31 cellular contexts compared by ENCODE assay signal in the genomic region with DNA sequence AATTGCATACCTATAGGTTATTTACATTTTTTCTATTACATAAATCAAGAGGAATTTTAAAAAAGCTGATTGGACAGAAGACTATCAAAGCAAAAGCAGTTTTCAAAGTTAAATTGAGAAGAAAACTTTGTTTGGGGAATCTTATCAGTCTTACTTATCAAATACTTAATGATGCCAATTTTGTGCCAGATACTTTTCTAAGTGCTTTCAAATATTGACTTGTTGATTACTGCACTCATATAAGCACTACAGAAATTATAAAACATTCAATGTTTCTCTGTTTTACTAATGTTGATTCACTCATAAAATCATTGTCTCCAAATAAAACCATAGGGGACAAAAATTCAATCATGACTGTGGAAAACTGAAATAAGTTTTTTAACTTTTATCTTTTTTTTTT.
"Had no signal": no experiment of that assay in that cellular context is flagged by ENCODE, and none has a peak within 500 bp of the region (broad histone marks: within the 10 kb centered on the region; RNA-seq: fewer than 3 reads in every experiment).

No MANE protein-coding gene starts in this region.

- H3K27me3 Mint-ChIP-seq: activated CD4-positive, alpha-beta T cell treated with anti-CD3 and anti-CD28 coated beads, Interleukin-2, amount 10 ng/mL, durations not matched to agents 24 days and 14 days; activated CD8-positive, alpha-beta T cell treated with anti-CD3 and anti-CD28 coated beads for 36 hours had no signal

- H3K36me3 ChIP-seq: brain microvascular endothelial cell had no signal

- H3K9me3 Mint-ChIP-seq: activated CD4-positive, alpha-beta T cell treated with anti-CD3 and anti-CD28 coated beads, Interleukin-2, amount 10 ng/mL, durations not matched to agents 24 days and 14 days; activated CD8-positive, alpha-beta T cell treated with anti-CD3 and anti-CD28 coated beads for 36 hours; activated naive CD8-positive, alpha-beta T cell treated with anti-CD3 and anti-CD28 coated beads for 36 hours; activated T-cell treated with anti-CD3 and anti-CD28 coated beads, Interleukin-2, amount 50 U/mL, for 72 hours; activated T-helper 17 cell treated with anti-CD3 and anti-CD28 coated beads, Interleukin-2, amount 50 U/mL, for 72 hours had no signal

- H2AFZ ChIP-seq: PC-9 had no signal

- H3K4me3 ChIP-seq: PC-9 had no signal

- H3K9ac ChIP-seq: KMS-11 had no signal

- ATAC-seq: activated CD8-positive, alpha-beta T cell treated with anti-CD3 and anti-CD28 coated beads for 36 hours; activated T-cell treated with anti-CD3 and anti-CD28 coated beads, Interleukin-2, amount 50 U/mL, for 72 hours; activated T-helper 17 cell treated with anti-CD3 and anti-CD28 coated beads, Interleukin-2, amount 50 U/mL, for 72 hours; Right ventricle myocardium inferior had no signal

- H3K4me1 Mint-ChIP-seq: activated CD4-positive, alpha-beta T cell treated with anti-CD3 and anti-CD28 coated beads, Interleukin-2, amount 10 ng/mL, durations not matched to agents 24 days and 14 days; activated naive CD8-positive, alpha-beta T cell treated with anti-CD3 and anti-CD28 coated beads for 36 hours; activated T-helper 17 cell treated with anti-CD3 and anti-CD28 coated beads, Interleukin-2, amount 50 U/mL, for 72 hours had no signal

- H3K4me2 ChIP-seq: KMS-11, PC-9 had no signal

- H3K36me3 Mint-ChIP-seq: activated naive CD8-positive, alpha-beta T cell treated with anti-CD3 and anti-CD28 coated beads for 36 hours had no signal

- H3K27ac ChIP-seq: brain microvascular endothelial cell, KMS-11, PC-9, RWPE1 had no signal

- H3K27ac Mint-ChIP-seq: activated CD4-positive, alpha-beta T cell treated with anti-CD3 and anti-CD28 coated beads, Interleukin-2, amount 10 ng/mL, durations not matched to agents 24 days and 14 days; activated CD8-positive, alpha-beta T cell treated with anti-CD3 and anti-CD28 coated beads for 36 hours; activated naive CD8-positive, alpha-beta T cell treated with anti-CD3 and anti-CD28 coated beads for 36 hours; activated T-cell treated with anti-CD3 and anti-CD28 coated beads, Interleukin-2, amount 50 U/mL, for 72 hours; activated T-helper 17 cell treated with anti-CD3 and anti-CD28 coated beads, Interleukin-2, amount 50 U/mL, for 72 hours had no signal

- H3K4me3 Mint-ChIP-seq: activated CD4-positive, alpha-beta T cell treated with anti-CD3 and anti-CD28 coated beads, Interleukin-2, amount 10 ng/mL, durations not matched to agents 24 days and 14 days; activated CD8-positive, alpha-beta T cell treated with anti-CD3 and anti-CD28 coated beads for 36 hours; activated naive CD8-positive, alpha-beta T cell treated with anti-CD3 and anti-CD28 coated beads for 36 hours; activated T-cell treated with anti-CD3 and anti-CD28 coated beads, Interleukin-2, amount 50 U/mL, for 72 hours; activated T-helper 17 cell treated with anti-CD3 and anti-CD28 coated beads, Interleukin-2, amount 50 U/mL, for 72 hours had no signal

- FAIRE-seq: RCC 7860 had no signal

- DNase-seq: activated CD4-positive, alpha-beta T cell treated with anti-CD3 and anti-CD28 coated beads, Interleukin-2, amount 10 ng/mL, durations not matched to agents 24 days and 14 days; activated CD4-positive, alpha-beta T cell treated with anti-CD3 and anti-CD28 coated beads, Interleukin-2, amount 50 U/mL, for 4 hours; activated CD8-positive, alpha-beta T cell treated with anti-CD3 and anti-CD28 coated beads for 36 hours; activated effector memory CD4-positive, alpha-beta T cell treated with anti-CD3 and anti-CD28 coated beads, Interleukin-2, amount 50 U/mL, for 16 hours; activated naive CD4-positive, alpha-beta T cell; activated naive CD4-positive, alpha-beta T cell treated with anti-CD3 and anti-CD28 coated beads, Interleukin-2, amount 50 U/mL, for 16 hours; activated naive CD8-positive, alpha-beta T cell treated with anti-CD3 and anti-CD28 coated beads for 36 hours; activated T-cell treated with anti-CD3 and anti-CD28 coated beads, Interleukin-2, amount 50 U/mL, for 1 hour; activated T-cell treated with anti-CD3 and anti-CD28 coated beads, Interleukin-2, amount 50 U/mL, for 72 hours; amniotic stem cell; aorta; brain microvascular endothelial cell; central memory CD4-positive, alpha-beta T cell; MM.1S; MV-4-11; NCI-H1092; NCI-H1417 treated with DMSO at 0.1 percent for 48 hours; NCI-H1694; NCI-H1930; NCI-H2081 treated with DMSO at 0.1 percent for 48 hours; NCI-H226; NCI-H446 treated with DMSO at 0.1 percent for 48 hours; NCI-H524; PC-9; SIG-M5; T1000 had no signal

- H3K27me3 ChIP-seq: brain microvascular endothelial cell had no signal
